Comparison of ENCODE assay signal across 8 cellular contexts in the genomic region with DNA sequence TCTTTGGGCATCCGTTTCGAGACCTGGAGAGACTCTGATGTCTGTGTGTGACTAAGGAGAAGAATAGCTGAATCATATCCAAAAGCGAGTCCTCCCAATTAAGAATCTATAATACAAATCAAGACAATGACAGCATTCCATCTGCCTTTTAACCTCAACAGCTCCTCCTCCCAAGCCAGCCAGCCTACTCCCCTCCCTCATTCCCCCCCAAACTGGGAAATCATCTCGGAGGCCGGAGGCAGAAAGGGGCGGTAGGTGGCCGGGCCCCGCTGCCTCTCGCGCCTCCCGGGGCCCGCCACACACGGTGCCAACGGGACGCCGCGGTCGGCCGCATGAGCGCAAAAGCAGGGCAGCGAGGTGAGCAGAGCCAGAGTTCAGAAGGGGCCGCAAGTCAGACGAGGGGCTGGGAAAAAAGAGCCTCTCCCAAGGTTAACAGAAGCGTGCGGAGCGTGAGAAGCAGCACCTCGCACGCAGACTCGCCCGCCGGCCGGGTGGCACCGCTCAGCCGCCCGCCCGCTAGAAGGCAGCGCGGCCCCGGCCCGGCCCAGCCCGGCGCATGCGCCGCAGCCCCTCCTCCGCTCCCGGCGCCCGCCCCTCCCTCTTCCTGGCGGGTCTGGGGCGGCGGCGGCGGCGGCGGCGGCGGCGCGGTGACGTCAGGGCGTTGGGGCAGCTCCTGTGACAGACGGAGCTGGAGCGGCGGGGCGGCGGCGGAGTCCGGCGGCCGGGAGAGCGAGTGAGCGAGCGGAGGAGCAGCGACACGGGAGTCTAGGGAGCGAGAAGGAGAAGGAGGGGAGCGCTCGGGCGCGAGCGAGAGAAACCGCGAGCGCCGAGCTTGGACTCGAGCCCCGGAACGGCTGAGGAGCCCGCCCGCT. TPM values are rescaled to one million over a fixed set of nuclear protein-coding genes. Genes with fewer than 3 reads are reported as not detected.
DNase-seq lines count a peak whose midpoint lies in the region; ATAC-seq and TF ChIP-seq lines count a peak whose summit lies in the region.

A gene (plus strand): TSS at position 681 of the 872 bp plus-strand sequence. CDS start 44,635 bp downstream, outside the sequence.

- peaks cover 10% of the 10 kb centered on the region for H4K20me1 ChIP-seq in fibroblast of lung (ENCODE audit: control insufficient read depth, extremely low read depth, insufficient read depth, low read length)

- H3K9me3 Mint-ChIP-seq in naive thymus-derived CD8-positive, alpha-beta T cell = no peaks in the 10 kb centered on the region

- H3K9me3 ChIP-seq in fibroblast of lung (ENCODE audit: control insufficient read depth, insufficient read depth, low read depth, low read length) = no peaks in the 10 kb centered on the region

- H3K4me1 ChIP-seq in fibroblast of lung (ENCODE audit: control insufficient read depth, extremely low read depth, insufficient read depth, low read length) = peaks cover 2% of the 10 kb centered on the region

- no peaks in the 10 kb centered on the region for H3K36me3 Mint-ChIP-seq in naive thymus-derived CD8-positive, alpha-beta T cell

- H3K4me1 Mint-ChIP-seq in naive thymus-derived CD8-positive, alpha-beta T cell = peaks cover 16 to 38% (median 33%) of the 10 kb centered on the region in 4 donors

- H3K36me3 ChIP-seq in fibroblast of lung (ENCODE audit: control insufficient read depth, insufficient read depth, low read length) = no peaks in the 10 kb centered on the region

- no peaks in the 10 kb centered on the region for H3K27me3 Mint-ChIP-seq in naive thymus-derived CD8-positive, alpha-beta T cell

- in situ Hi-C loops in KBM-7 (cut with MboI; ENCODE audit: low pct_unique_long_range_greater_than_20kb, low sequenced_read_pairs) = no loop called here

- peak; percentile 65 for ATAC-seq in GM21717 (IDR thresholded peaks at IDR 0.05; ENCODE audit: unreplicated experiment)
- peak; percentile 80 to 84 for ATAC-seq in naive thymus-derived CD8-positive, alpha-beta T cell

- H3K27ac Mint-ChIP-seq in naive thymus-derived CD8-positive, alpha-beta T cell = peak within 1 kb of the TSS; percentile 82 to 98 (median 96)

- H3K4me2 ChIP-seq in fibroblast of lung (ENCODE audit: extremely low read depth, insufficient read depth, low read length) = peak within 1 kb of the TSS; percentile 99

- H3K27me3 ChIP-seq in fibroblast of lung (ENCODE audit: control insufficient read depth, insufficient read depth, low read length) = no peaks in the 10 kb centered on the region

- peak within 1 kb of the TSS; percentile 60 to 98 (median 72) for H3K4me3 ChIP-seq in fibroblast of lung (replicated peaks in 1 of 4; ENCODE audit: control extremely low read depth in 1 of 4, insufficient read depth in 1 of 4, low read depth in 3 of 4, low read length in 4 of 4)

- peak within 1 kb of the TSS; percentile 89 for H3K27ac ChIP-seq in fibroblast of lung (ENCODE audit: insufficient read depth, low read length)

- H2AFZ ChIP-seq in fibroblast of lung (ENCODE audit: low read length) = peak within 1 kb of the TSS; percentile 35

- H3K79me2 ChIP-seq in fibroblast of lung (ENCODE audit: control insufficient read depth, insufficient read depth, low read length) = peaks cover 43% of the 10 kb centered on the region

- H3K4me3 Mint-ChIP-seq in naive thymus-derived CD8-positive, alpha-beta T cell = peak within 1 kb of the TSS; percentile 86 to 100 (median 96)

- peak in 1 of 2 donors; percentile 4 for TF ChIP-seq CTCF in fibroblast of lung (conservative IDR thresholded peaks at IDR 0.05 in 1 of 2, IDR thresholded peaks at IDR 0.05 in 1 of 2; ENCODE audit: low read depth in 1 of 2, low read length in 2 of 2)

- H3K9ac ChIP-seq in fibroblast of lung (ENCODE audit: insufficient read depth, low read length) = peak within 1 kb of the TSS; percentile 91

- DNase-seq in DMS53 treated with DMSO at 0.1 percent for 48 hours (lab: John Stamatoyannopoulos, UW; ENCODE audit: unreplicated experiment) (peak; percentile 72), KBM-7 (peak; percentile 91), RPMI8226 (peak; percentile 89), fibroblast of lung (ENCODE audit: low read depth in 2 of 2) (peak; percentile 77 to 79)
- DNase-seq in activated T-helper 1 cell treated with anti-CD3 and anti-CD28 coated beads, Interleukin-2, amount 50 U/mL, for 16 hours (ENCODE audit: low read depth in 1 of 2, low spot score in 1 of 2) = peak; percentile 92 to 96
- DNase-seq in naive thymus-derived CD8-positive, alpha-beta T cell = peak; percentile 89 to 98 (median 96)
- DNase-seq in stimulated activated naive CD4-positive, alpha-beta T cell (lab: John Stamatoyannopoulos, UW) = peak; percentile 89 to 97 (median 92)

- POLR2A ChIA-PET in naive thymus-derived CD8-positive, alpha-beta T cell (lab: Charles Lee) = interaction anchor here (0.6 to 3.5 kb wide), 6 partner anchors 43 to 257 kb away, joined by 3 to 22 read pairs (median 3); a partner anchor contains a TSS

RNA-seq across cellular contexts. Expression of the gene that starts here (rescaled TPM):
- 78.6 and 108 TPM in 2 replicates for total RNA-seq in fibroblast of lung
- polyA plus RNA-seq in fibroblast of lung = 87.7 and 107 TPM in 2 replicates
- polyA plus RNA-seq in fibroblast of lung (2012) = 103 and 114 TPM in 2 replicates
- polyA minus RNA-seq in fibroblast of lung (ENCODE audit: low replicate concordance) = 70.3 and 102 TPM in 2 replicates
- total RNA-seq in naive thymus-derived CD8-positive, alpha-beta T cell = 100 to 1,000 TPM; 153 to 170 TPM
- polyA plus RNA-seq in naive thymus-derived CD8-positive, alpha-beta T cell = 10 to 100 TPM; 10.5 to 12.5 (median 11.3) TPM

Comparison
In these comparisons a context has a peak if more than half of its experiments do, and no peak if none do; other contexts are left out.
1. Peak in every context shown above with its lines: DNase-seq, ATAC-seq, H3K4me3 ChIP-seq and H3K27ac ChIP-seq.